Comparison of ENCODE assay signal across 8 cellular contexts in the genomic region with DNA sequence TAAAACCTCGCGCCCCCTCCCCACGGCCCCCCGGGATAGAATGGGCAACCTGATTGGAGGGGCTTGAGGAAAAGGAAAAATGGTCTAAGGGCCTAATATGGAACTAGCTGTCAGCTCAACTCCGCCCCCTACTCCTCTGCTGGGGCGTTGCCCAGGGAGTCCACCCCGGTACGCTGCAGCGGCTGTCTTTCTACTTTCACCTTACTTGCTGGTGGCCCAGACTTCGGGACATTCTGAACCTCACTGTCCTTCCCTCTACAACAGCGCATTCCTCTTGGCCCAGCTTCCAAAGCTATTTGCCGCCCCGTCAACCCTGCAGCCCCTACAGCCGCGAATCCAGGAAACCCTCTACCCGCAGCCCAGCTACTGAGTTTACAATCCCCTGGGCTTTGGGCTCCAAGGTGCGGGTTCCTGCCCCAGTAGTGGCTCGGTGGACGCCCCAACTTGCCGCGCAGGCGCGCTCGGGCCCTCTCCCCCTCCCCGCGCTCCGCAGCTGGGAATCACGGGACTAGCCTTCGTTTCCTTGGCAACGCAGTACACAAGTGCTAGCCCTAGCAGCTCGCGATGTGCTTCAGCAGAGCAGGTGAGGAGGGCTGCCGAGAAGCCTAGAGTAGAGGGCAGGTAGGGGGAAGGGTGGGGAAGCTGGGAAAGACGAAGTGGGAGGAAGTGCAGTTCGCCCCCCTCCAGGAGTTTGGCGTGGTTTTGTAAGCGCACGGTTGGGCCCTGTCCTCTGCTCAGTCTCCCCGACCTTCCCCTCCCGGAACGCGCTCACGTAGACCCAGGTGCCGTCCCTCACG. TPM values are rescaled to one million over a fixed set of nuclear protein-coding genes. Genes with fewer than 3 reads are reported as not detected.
DNase-seq lines count a peak whose midpoint lies in the region; ATAC-seq, FAIRE-seq and TF ChIP-seq lines count a peak whose summit lies in the region.

No MANE protein-coding gene starts in this region.

- H3K14ac ChIP-seq in H1 (ENCODE audit: insufficient read length) = no peak overlapping the region

- H3K36me3 ChIP-seq in H1 (ENCODE audit: control insufficient read depth in 2 of 4, insufficient read depth in 4 of 4, low read length in 3 of 4) (no peaks in the 10 kb centered on the region), mesendoderm (ENCODE audit: control insufficient read depth, insufficient read depth, low read length) (no peaks in the 10 kb centered on the region)

- H3K4ac ChIP-seq in H1 (replicated peaks; ENCODE audit: insufficient read length, low read depth, low read length) (no peak overlapping the region), mesendoderm (ENCODE audit: low read depth, low read length) (no peak overlapping the region)

- TF ChIP-seq EP300 in H1 (IDR thresholded peaks at IDR 0.05; ENCODE audit: borderline replicate concordance in 1 of 2, low read depth in 2 of 2, low read length in 2 of 2) = no peak

- H3K18ac ChIP-seq in H1 (ENCODE audit: extremely low read depth, low read length) (peak overlapping the region; percentile 71), mesendoderm (ENCODE audit: low read length) (peak overlapping the region; percentile 52)

- H3K23me2 ChIP-seq in H1 (ENCODE audit: low read depth, low read length) = peaks cover 6% of the 10 kb centered on the region; the same call in 1 of the 2 replicates

- H3K27ac ChIP-seq in C4-2B (peak overlapping the region; percentile 10; the same call in 1 of the 2 replicates), H1 (ENCODE audit: low read depth, low read length) (no peak overlapping the region; the same call in 1 of the 2 replicates), mesendoderm (ENCODE audit: low read depth, low read length) (peak overlapping the region; percentile 49)

- H3K27me3 ChIP-seq in H1 (replicated peaks in 1 of 4; ENCODE audit: control insufficient read depth in 3 of 4, extremely low read depth in 1 of 4, insufficient read depth in 3 of 4, low read length in 3 of 4) (no peaks in the 10 kb centered on the region), mesendoderm (ENCODE audit: insufficient read depth, low read length, poor library complexity) (no peaks in the 10 kb centered on the region)

- peak overlapping the region; percentile 85 for H2BK12ac ChIP-seq in H1 (ENCODE audit: low read depth, low read length)

- peak overlapping the region; percentile 47 to 88 (median 72) for H3K4me3 ChIP-seq in H1 (ENCODE audit: extremely low read depth in 1 of 4, insufficient read depth in 2 of 4, low read depth in 3 of 4, low read length in 4 of 4)
- peak overlapping the region; percentile 78 for H3K4me3 ChIP-seq in mesendoderm (ENCODE audit: low read length)

- peak overlapping the region; percentile 96 for H2AFZ ChIP-seq in H1 (ENCODE audit: low read length)

- WGBS in H1 (ENCODE audit: extremely low coverage in 1 of 2, insufficient coverage in 1 of 2, insufficient read length in 1 of 2, insufficient replicate concordance in 2 of 2, low coverage in 1 of 2, low lambda C conversion rate in 2 of 2, missing lambda C conversion rate in 1 of 2), 2 experiments = 2% methylated on average over 40 of the region's 45 CpGs; no CpG with 5 or more reads in 1 of the 2 experiments
- no CpG with 5 or more reads among the region's 45 CpGs for WGBS in mesendoderm (ENCODE audit: extremely low coverage, insufficient coverage, low lambda C conversion rate)

- H3K9me3 ChIP-seq in H1 (ENCODE audit: insufficient read depth in 2 of 2, low read depth in 1 of 2, low read length in 1 of 2) = no peaks in the 10 kb centered on the region

- H3K4me1 ChIP-seq in H1 (replicated peaks in 1 of 4; ENCODE audit: control insufficient read depth in 3 of 4, insufficient read depth in 4 of 4, low read length in 3 of 4) (peaks cover 0 to 15% (median 2%) of the 10 kb centered on the region in 4 experiments; a peak in 4 of 7 replicates), mesendoderm (ENCODE audit: control insufficient read depth, low read depth, low read length) (peaks cover 8% of the 10 kb centered on the region)

- H3K79me1 ChIP-seq in H1 (ENCODE audit: low read depth, low read length) (no peaks in the 10 kb centered on the region), mesendoderm (ENCODE audit: low read length) (no peaks in the 10 kb centered on the region)

- H3K23ac ChIP-seq in H1 (ENCODE audit: insufficient read length) = no peak overlapping the region
- H3K23ac ChIP-seq in mesendoderm (ENCODE audit: low read length) = no peak overlapping the region

- H3K56ac ChIP-seq in H1 (replicated peaks; ENCODE audit: insufficient read length, low read depth, low read length) = peak overlapping the region; percentile 50
- peak overlapping the region; percentile 92 for H3K56ac ChIP-seq in mesendoderm (ENCODE audit: low read length)

- H4K8ac ChIP-seq in H1 (ENCODE audit: extremely low read depth, insufficient read depth, low read length) = peak overlapping the region; percentile 85; the same call in 1 of the 2 replicates
- H4K8ac ChIP-seq in mesendoderm (ENCODE audit: low read depth, low read length) = no peak overlapping the region

- TF ChIP-seq CTCF in C4-2B (conservative IDR thresholded peaks at IDR 0.05) (no peak), H1 (IDR thresholded peaks at IDR 0.05; ENCODE audit: control extremely low read depth in 1 of 3, insufficient read depth in 1 of 3, low read depth in 1 of 3, low read length in 3 of 3) (peak in 2 of 3 experiments; percentile 36 to 37; a peak in 2 of 4 replicates)

- no peak overlapping the region for H2BK120ac ChIP-seq in H1 (replicated peaks; ENCODE audit: low read depth, low read length)
- H2BK120ac ChIP-seq in mesendoderm (ENCODE audit: low read depth, low read length) = no peak overlapping the region

- H2BK5ac ChIP-seq in H1 (ENCODE audit: low read depth, low read length) (peak overlapping the region; percentile 67; the same call in 1 of the 2 replicates), mesendoderm (ENCODE audit: low read length) (peak overlapping the region; percentile 51)

- no peak overlapping the region for H2AK5ac ChIP-seq in H1 (ENCODE audit: low read depth, low read length)
- no peak overlapping the region for H2AK5ac ChIP-seq in mesendoderm (ENCODE audit: low read length)

- H3K9ac ChIP-seq in H1 (replicated peaks in 1 of 4; ENCODE audit: extremely low read depth in 1 of 4, low read depth in 3 of 4, low read length in 3 of 4) (peak overlapping the region in 3 of 4 experiments; percentile 55 to 72 (median 71); a peak in 5 of 7 replicates), mesendoderm (ENCODE audit: low read length) (peak overlapping the region; percentile 81)

- CTCF ChIA-PET in H1 (lab: Charles Lee; ENCODE audit: partially characterized antibody) = interaction anchor here (0.7 to 2.7 kb wide), 8 partner anchors 12 to 147 kb away, joined by 3 to 8 read pairs (median 4); no protein-coding TSS in a partner anchor

- TF ChIP-seq RAD21 in H1 (IDR thresholded peaks at IDR 0.05 in 1 of 2, conservative IDR thresholded peaks at IDR 0.05 in 1 of 2; ENCODE audit: low read depth in 2 of 2, low read length in 2 of 2) = peak; percentile 1 to 21; a peak in 2 of 4 replicates

- H2BK15ac ChIP-seq in H1 (ENCODE audit: low read length) = no peak overlapping the region
- no peak overlapping the region for H2BK15ac ChIP-seq in mesendoderm (replicated peaks; ENCODE audit: low read depth)

- no peaks in the 10 kb centered on the region for H4K20me1 ChIP-seq in H1 (replicated peaks in 1 of 2; ENCODE audit: control insufficient read depth in 1 of 2, insufficient read depth in 2 of 2, low read length in 2 of 2)

- POLR2A ChIA-PET in H1 (lab: Charles Lee; ENCODE audit: partially characterized antibody) = interaction anchor here (0.6 to 1.5 kb wide), 7 partner anchors 12 to 123 kb away, joined by 3 to 6 read pairs (median 3); partner anchors contain the start of gene WDR77

- peak; percentile 69 for FAIRE-seq in H1 (lab: Jason Lieb, UNC)

- peak overlapping the region; percentile 96 for H4K91ac ChIP-seq in H1 (replicated peaks; ENCODE audit: insufficient read length, low read length)

- peak in 1 of 2 experiments; percentile 32; a peak in 1 of 3 replicates for TF ChIP-seq POLR2A in H1 (IDR thresholded peaks at IDR 0.05; ENCODE audit: control extremely low read depth in 1 of 2, low read depth in 2 of 2, low read length in 2 of 2)

- DNase-seq in NCI-H774 (lab: John Stamatoyannopoulos, UW) (peak; percentile 88), H1 (ENCODE audit: low read depth in 1 of 2, low spot score in 2 of 2) (peak; percentile 84 to 96), mesendoderm (peak; percentile 98)
- DNase-seq in activated CD8-positive, alpha-beta memory T cell treated with anti-CD3 and anti-CD28 coated beads for 24 hours = peak; percentile 89
- DNase-seq in stimulated activated CD8-positive, alpha-beta memory T cell treated with anti-CD3 and anti-CD28 coated beads, Interleukin-12 subunit alpha, Interleukin-12 subunit beta, amount 100 ng/mL, for 24 hours (ENCODE audit: extremely low read depth) = peak; percentile 57

- H2BK20ac ChIP-seq in H1 (ENCODE audit: low read length) = no peak overlapping the region

- ATAC-seq in GM19397 (IDR thresholded peaks at IDR 0.05; ENCODE audit: unreplicated experiment) (peak; percentile 94), HG03558 (IDR thresholded peaks at IDR 0.05; ENCODE audit: extremely low read depth, unreplicated experiment) (peak; percentile 77)

- H3K79me2 ChIP-seq in H1 (ENCODE audit: control insufficient read depth in 1 of 2, insufficient read depth in 2 of 2, low read length in 2 of 2) (no peaks in the 10 kb centered on the region), mesendoderm (ENCODE audit: control insufficient read depth, insufficient read depth, low read length) (no peaks in the 10 kb centered on the region)

- peak overlapping the region; percentile 70 for H4K5ac ChIP-seq in H1 (ENCODE audit: insufficient read length, low read depth, low read length)
- no peak overlapping the region for H4K5ac ChIP-seq in mesendoderm (ENCODE audit: low read length)

- H3K4me2 ChIP-seq in H1 (ENCODE audit: insufficient read depth in 1 of 2, low read depth in 2 of 2, low read length in 2 of 2) (peak overlapping the region; percentile 72 to 89), mesendoderm (ENCODE audit: low read length) (peak overlapping the region; percentile 79)

RNA-seq across cellular contexts. Expression of gene CHIA, which starts 55.6 kb away (rescaled TPM):
- total RNA-seq in H1 (2021; fragmentation: NEBNext Ultra II Directional; extraction: Animal tissue kit (Norgen Biotek cat#: 25700)) = not detected in 2 replicates
- not detected in 2 replicates for polyA plus RNA-seq in H1 (2011; rRNA removed)
- polyA plus RNA-seq in H1 (2011; cell fraction: cytosol; rRNA removed) = not detected
- polyA plus RNA-seq in H1 (2011; cell fraction: nucleus; rRNA removed) = not detected
- not detected in 4 replicates for polyA plus RNA-seq in H1 (2012, experiment 1 of 2)
- not detected for polyA plus RNA-seq in H1 (2012, experiment 2 of 2)
- polyA plus RNA-seq in H1 (2013, experiment 1 of 2) = not detected
- polyA plus RNA-seq in H1 (2013, experiment 2 of 2) = not detected
- not detected in 2 replicates for polyA minus RNA-seq in H1 (2011; rRNA and poly(A)+ RNA removed)
- not detected for polyA minus RNA-seq in H1 (2011; cell fraction: cytosol; rRNA and poly(A)+ RNA removed)
- polyA minus RNA-seq in H1 (2011; cell fraction: nucleus; rRNA and poly(A)+ RNA removed) = not detected
- not detected for polyA plus RNA-seq in mesendoderm (2013, experiment 1 of 2)
- not detected for polyA plus RNA-seq in mesendoderm (2013, experiment 2 of 2)
